In genomic region chr9:104854613-104855012, GRCh38 we compare ENCODE assay signal across 23 cellular contexts.
A peak's percentile ranks its signal among the peaks of the same experiment; 100 is the strongest.
DNase-seq lines count a peak whose midpoint lies in the region; ATAC-seq and TF ChIP-seq lines count a peak whose summit lies in the region.
"Had no signal": no experiment of that assay in that cellular context is flagged by ENCODE, and none has a peak within 500 bp of the region (broad histone marks: within the 10 kb centered on the region; RNA-seq: fewer than 3 reads in every experiment).

No MANE protein-coding gene starts in this region.

- peaks cover 4% of the 10 kb centered on the region for H3K27me3 Mint-ChIP-seq in endothelial cell (ENCODE audit: unreplicated experiment)
- H3K27me3 Mint-ChIP-seq in activated CD8-positive, alpha-beta T cell treated with anti-CD3 and anti-CD28 coated beads, Interleukin-2, amount 10 ng/mL, durations not matched to agents 7 days and 5 days (ENCODE audit: low read depth) = peaks cover 3% of the 10 kb centered on the region
- H3K27me3 Mint-ChIP-seq: activated CD4-positive, alpha-beta T cell treated with anti-CD3 and anti-CD28 coated beads, Interleukin-2, amount 10 ng/mL, durations not matched to agents 24 days and 14 days had no signal

- no peak overlapping the region for H3K27ac Mint-ChIP-seq in endothelial cell (ENCODE audit: unreplicated experiment)
- no peak overlapping the region for H3K27ac Mint-ChIP-seq in activated CD8-positive, alpha-beta T cell treated with anti-CD3 and anti-CD28 coated beads, Interleukin-2, amount 10 ng/mL, durations not matched to agents 7 days and 5 days
- H3K27ac Mint-ChIP-seq: activated CD4-positive, alpha-beta T cell treated with anti-CD3 and anti-CD28 coated beads, Interleukin-2, amount 10 ng/mL, durations not matched to agents 24 days and 14 days had no signal

- no peaks in the 10 kb centered on the region for H3K27me3 ChIP-seq in gastrocnemius medialis
- H3K27me3 ChIP-seq: adrenal gland, esophagus muscularis mucosa, spleen, uterus had no signal

- H3K9me3 Mint-ChIP-seq in endothelial cell (ENCODE audit: unreplicated experiment) = no peaks in the 10 kb centered on the region
- no peaks in the 10 kb centered on the region for H3K9me3 Mint-ChIP-seq in activated CD8-positive, alpha-beta T cell treated with anti-CD3 and anti-CD28 coated beads, Interleukin-2, amount 10 ng/mL, durations not matched to agents 7 days and 5 days (ENCODE audit: insufficient read depth)
- H3K9me3 Mint-ChIP-seq: activated CD4-positive, alpha-beta T cell treated with anti-CD3 and anti-CD28 coated beads, Interleukin-2, amount 10 ng/mL, durations not matched to agents 24 days and 14 days had no signal

- in situ Hi-C loops in gastrocnemius medialis (cut with MboI; ENCODE audit: low sequenced_read_pairs in 4 of 4) = loop anchor here in 2 of 4 donors (25.0 kb wide), 2 partner anchors 133 to 558 kb away; no protein-coding TSS in a partner anchor

- intact Hi-C loops in gastrocnemius medialis (cut with DNase I; ENCODE audit: low total_unique reads) = no loop called here

- no peak for TF ChIP-seq CTCF in endothelial cell (IDR thresholded peaks at IDR 0.05; ENCODE audit: unreplicated experiment)
- TF ChIP-seq CTCF in gastrocnemius medialis (IDR thresholded peaks at IDR 0.05 in 4 of 5, conservative IDR thresholded peaks at IDR 0.05 in 1 of 5) = no peak

- peaks cover 9% of the 10 kb centered on the region for H3K4me1 Mint-ChIP-seq in endothelial cell (ENCODE audit: unreplicated experiment)
- H3K4me1 Mint-ChIP-seq in activated CD8-positive, alpha-beta T cell treated with anti-CD3 and anti-CD28 coated beads, Interleukin-2, amount 10 ng/mL, durations not matched to agents 7 days and 5 days (ENCODE audit: low read depth) = no peaks in the 10 kb centered on the region
- H3K4me1 Mint-ChIP-seq: activated CD4-positive, alpha-beta T cell treated with anti-CD3 and anti-CD28 coated beads, Interleukin-2, amount 10 ng/mL, durations not matched to agents 24 days and 14 days had no signal

- no peak overlapping the region for H3K4me3 ChIP-seq in gastrocnemius medialis
- H3K4me3 ChIP-seq: adrenal gland, esophagus muscularis mucosa, spleen, uterus had no signal

- peak; percentile 14 for DNase-seq in NCI-H1436 treated with DMSO at 0.1 percent for 48 hours (lab: John Stamatoyannopoulos, UW)
- no peak for DNase-seq in NCI-H1436 (lab: John Stamatoyannopoulos, UW)
- peak; percentile 54 for DNase-seq in NCI-H2196 treated with DMSO at 0.1 percent for 48 hours (lab: John Stamatoyannopoulos, UW; ENCODE audit: unreplicated experiment)
- no peak for DNase-seq in endothelial cell (ENCODE audit: low spot score)
- no peak for DNase-seq in gastrocnemius medialis
- DNase-seq in OCI-M1 (lab: John Stamatoyannopoulos, UW) = no peak
- DNase-seq in activated CD8-positive, alpha-beta T cell treated with anti-CD3 and anti-CD28 coated beads, Interleukin-2, amount 10 ng/mL, durations not matched to agents 7 days and 5 days = no peak
- DNase-seq: activated CD4-positive, alpha-beta T cell treated with anti-CD3 and anti-CD28 coated beads, Interleukin-2, amount 10 ng/mL, durations not matched to agents 24 days and 14 days; activated CD8-positive, alpha-beta memory T cell treated with anti-CD3 and anti-CD28 coated beads, Interleukin-2, amount 50 U/mL, for 4 hours; activated effector memory CD4-positive, alpha-beta T cell treated with anti-CD3 and anti-CD28 coated beads, Interleukin-2, amount 50 U/mL, for 16 hours; C1 segment of cervical spinal cord; glutamatergic neuron; left ventricle myocardium superior; NCI-H1048; SHP77 treated with DMSO at 0.1 percent for 48 hours; spleen; stimulated activated CD4-positive, alpha-beta T cell treated with anti-CD3 and anti-CD28 coated beads, Interleukin-4, amount 100 ng/mL, for 4 hours; substantia nigra; T-helper 1 cell; uterus had no signal

- CTCF ChIA-PET in activated CD8-positive, alpha-beta T cell treated with anti-CD3 and anti-CD28 coated beads, Interleukin-2, amount 10 ng/mL, durations not matched to agents 7 days and 5 days (lab: Charles Lee) = interaction anchor here (1.3 kb wide), 1 partner anchor 581 kb away, joined by 3 read pairs; no protein-coding TSS in a partner anchor

- ATAC-seq in gastrocnemius medialis (peak; percentile 27 to 34), GM21360 (IDR thresholded peaks at IDR 0.05; ENCODE audit: unreplicated experiment) (no peak)
- ATAC-seq in activated CD8-positive, alpha-beta T cell treated with anti-CD3 and anti-CD28 coated beads, Interleukin-2, amount 10 ng/mL, durations not matched to agents 7 days and 5 days = no peak
- ATAC-seq: left ventricle myocardium superior had no signal

- H3K27ac ChIP-seq in gastrocnemius medialis = peak overlapping the region; percentile 4 to 34 (median 15)
- H3K27ac ChIP-seq: esophagus muscularis mucosa, spleen, uterus had no signal

- peak overlapping the region; percentile 67 for H3K4me3 Mint-ChIP-seq in endothelial cell (ENCODE audit: unreplicated experiment)
- H3K4me3 Mint-ChIP-seq in activated CD8-positive, alpha-beta T cell treated with anti-CD3 and anti-CD28 coated beads, Interleukin-2, amount 10 ng/mL, durations not matched to agents 7 days and 5 days = no peak overlapping the region
- H3K4me3 Mint-ChIP-seq: activated CD4-positive, alpha-beta T cell treated with anti-CD3 and anti-CD28 coated beads, Interleukin-2, amount 10 ng/mL, durations not matched to agents 24 days and 14 days had no signal

- H3K9me3 ChIP-seq in gastrocnemius medialis = no peaks in the 10 kb centered on the region
- H3K9me3 ChIP-seq: adrenal gland, esophagus muscularis mucosa, spleen, uterus had no signal

- peaks cover 32 to 34% of the 10 kb centered on the region in 2 donors for H3K4me1 ChIP-seq in gastrocnemius medialis

- TF ChIP-seq POLR2A in gastrocnemius medialis (IDR thresholded peaks at IDR 0.05) = no peak

- POLR2A ChIA-PET in activated CD8-positive, alpha-beta T cell treated with anti-CD3 and anti-CD28 coated beads, Interleukin-2, amount 10 ng/mL, durations not matched to agents 7 days and 5 days (lab: Charles Lee) = no interaction called here

- peaks cover 3 to 22% of the 10 kb centered on the region in 2 donors for H3K36me3 ChIP-seq in gastrocnemius medialis
- H3K36me3 ChIP-seq: uterus had no signal

- peaks cover 62% of the 10 kb centered on the region for H3K36me3 Mint-ChIP-seq in endothelial cell (ENCODE audit: low read depth, unreplicated experiment)
- no peaks in the 10 kb centered on the region for H3K36me3 Mint-ChIP-seq in activated CD8-positive, alpha-beta T cell treated with anti-CD3 and anti-CD28 coated beads, Interleukin-2, amount 10 ng/mL, durations not matched to agents 7 days and 5 days (ENCODE audit: low read depth)

Comparison
In these comparisons a context has a peak if more than half of its experiments do, and no peak if none do; other contexts are left out.
1. DNase-seq: peak in NCI-H1436 treated with DMSO at 0.1 percent for 48 hours (single experiment) and NCI-H2196 treated with DMSO at 0.1 percent for 48 hours (single experiment); none in NCI-H1436 (single experiment), endothelial cell (single experiment), gastrocnemius medialis (0 of 2), OCI-M1 (single experiment) and activated CD8-positive, alpha-beta T cell treated with anti-CD3 and anti-CD28 coated beads, Interleukin-2, amount 10 ng/mL, durations not matched to agents 7 days and 5 days (single experiment).
2. ATAC-seq: peak in gastrocnemius medialis (2 of 2); none in activated CD8-positive, alpha-beta T cell treated with anti-CD3 and anti-CD28 coated beads, Interleukin-2, amount 10 ng/mL, durations not matched to agents 7 days and 5 days (single experiment) and GM21360 (single experiment).